ENCODE assay signal across 26 cellular contexts in the genomic region with DNA sequence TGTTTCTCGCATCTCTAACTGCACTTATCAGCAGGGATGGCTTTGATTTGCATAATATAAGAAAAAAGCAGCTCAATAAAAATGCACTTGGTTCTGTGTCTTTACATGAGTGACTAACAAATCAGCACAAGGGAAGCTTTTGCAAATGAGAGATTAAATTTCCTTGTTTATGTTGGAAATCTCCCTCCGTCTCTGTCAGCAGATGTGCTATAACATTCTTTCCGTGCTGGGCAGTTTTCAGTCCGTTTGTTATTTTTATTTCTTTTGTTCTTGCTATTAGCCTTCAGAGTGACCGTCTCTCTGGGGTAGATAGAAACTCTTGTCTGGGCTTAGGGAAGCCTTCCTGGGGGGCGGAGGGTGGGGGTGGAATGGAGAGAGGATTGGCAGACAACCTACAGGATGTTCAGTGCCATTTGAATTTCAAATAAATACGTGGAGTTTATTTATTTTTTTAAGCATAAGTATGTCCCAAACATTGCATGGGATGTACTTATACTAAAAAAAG.
"Had no signal": no experiment of that assay in that cellular context is flagged by ENCODE, and none has a peak within 500 bp of the region (broad histone marks: within the 10 kb centered on the region; RNA-seq: fewer than 3 reads in every experiment).

No MANE protein-coding gene starts in this region.

- H3K4me3 ChIP-seq: adrenal gland, esophagus squamous epithelium, mucosa of descending colon, spleen, suprapubic skin, tibial nerve had no signal

- H3K4me1 ChIP-seq: adrenal gland, esophagus squamous epithelium, spleen, suprapubic skin, tibial nerve had no signal

- H3K27ac Mint-ChIP-seq: activated B cell treated with CpG ODN at 0.5 μM for 24 hours; activated CD8-positive, alpha-beta T cell treated with anti-CD3 and anti-CD28 coated beads for 36 hours; activated naive CD8-positive, alpha-beta T cell treated with anti-CD3 and anti-CD28 coated beads for 36 hours; activated T-cell treated with anti-CD3 and anti-CD28 coated beads, Interleukin-2, amount 50 U/mL, for 72 hours; dendritic cell treated with granulocyte-macrophage colony-stimulating factor and Interleukin-4, amounts not matched to agents 40 ng/mL and 50 ng/mL, for 4 days; nephron; T-helper 2 cell treated with Interferon-gamma antibody and Interleukin-4, amounts not matched to agents 5 μg/mL and 100 μg/mL, for 36 hours had no signal

- H3K27ac ChIP-seq: adrenal gland, epithelial cell of prostate, esophagus squamous epithelium, spleen, suprapubic skin, tibial nerve had no signal

- H3K36me3 ChIP-seq: adrenal gland, esophagus squamous epithelium, spleen, suprapubic skin, tibial nerve had no signal

- H3K36me3 Mint-ChIP-seq: activated naive CD8-positive, alpha-beta T cell treated with anti-CD3 and anti-CD28 coated beads for 36 hours had no signal

- DNase-seq: activated B cell treated with CpG ODN at 0.5 μM for 24 hours; activated CD4-positive, alpha-beta T cell treated with anti-CD3 and anti-CD28 coated beads, Interleukin-2, amount 50 U/mL, for 1 hour; activated CD8-positive, alpha-beta T cell treated with anti-CD3 and anti-CD28 coated beads for 36 hours; activated effector memory CD4-positive, alpha-beta T cell treated with Interleukin-2 at 50 U/mL for 16 hours; activated naive CD4-positive, alpha-beta T cell treated with Interleukin-2 at 50 U/mL for 16 hours; activated naive CD8-positive, alpha-beta T cell treated with anti-CD3 and anti-CD28 coated beads for 36 hours; activated T-cell treated with anti-CD3 and anti-CD28 coated beads for 4 hours; activated T-cell treated with anti-CD3 and anti-CD28 coated beads, Interleukin-2, amount 50 U/mL, for 72 hours; adrenal gland; aorta; central memory CD4-positive, alpha-beta T cell; effector CD4-positive, alpha-beta T cell; esophagus squamous epithelium; left ventricle myocardium superior; mucosa of descending colon; posterior cingulate gyrus; right cardiac atrium; spleen; stimulated activated naive CD4-positive, alpha-beta T cell; T-helper 1 cell had no signal

- H3K4me3 Mint-ChIP-seq: activated B cell treated with CpG ODN at 0.5 μM for 24 hours; activated CD8-positive, alpha-beta T cell treated with anti-CD3 and anti-CD28 coated beads for 36 hours; activated naive CD8-positive, alpha-beta T cell treated with anti-CD3 and anti-CD28 coated beads for 36 hours; activated T-cell treated with anti-CD3 and anti-CD28 coated beads, Interleukin-2, amount 50 U/mL, for 72 hours; dendritic cell treated with granulocyte-macrophage colony-stimulating factor and Interleukin-4, amounts not matched to agents 40 ng/mL and 50 ng/mL, for 4 days; nephron; T-helper 2 cell treated with Interferon-gamma antibody and Interleukin-4, amounts not matched to agents 5 μg/mL and 100 μg/mL, for 36 hours had no signal

- H3K9me3 ChIP-seq: adrenal gland, esophagus squamous epithelium, mucosa of descending colon, spleen, suprapubic skin, tibial nerve had no signal

- ATAC-seq: activated CD8-positive, alpha-beta T cell treated with anti-CD3 and anti-CD28 coated beads for 36 hours; activated T-cell treated with anti-CD3 and anti-CD28 coated beads, Interleukin-2, amount 50 U/mL, for 72 hours; left ventricle myocardium superior; mucosa of descending colon; right cardiac atrium had no signal

- H3K4me1 Mint-ChIP-seq: activated B cell treated with CpG ODN at 0.5 μM for 24 hours; activated naive CD8-positive, alpha-beta T cell treated with anti-CD3 and anti-CD28 coated beads for 36 hours; nephron had no signal

- H3K27me3 ChIP-seq: spleen, tibial nerve had no signal

- H3K9me3 Mint-ChIP-seq: activated B cell treated with CpG ODN at 0.5 μM for 24 hours; activated CD8-positive, alpha-beta T cell treated with anti-CD3 and anti-CD28 coated beads for 36 hours; activated naive CD8-positive, alpha-beta T cell treated with anti-CD3 and anti-CD28 coated beads for 36 hours; activated T-cell treated with anti-CD3 and anti-CD28 coated beads, Interleukin-2, amount 50 U/mL, for 72 hours; dendritic cell treated with granulocyte-macrophage colony-stimulating factor and Interleukin-4, amounts not matched to agents 40 ng/mL and 50 ng/mL, for 4 days; nephron; T-helper 2 cell treated with Interferon-gamma antibody and Interleukin-4, amounts not matched to agents 5 μg/mL and 100 μg/mL, for 36 hours had no signal
